Comparison of ENCODE assay signal across 19 cellular contexts in the genomic region with DNA sequence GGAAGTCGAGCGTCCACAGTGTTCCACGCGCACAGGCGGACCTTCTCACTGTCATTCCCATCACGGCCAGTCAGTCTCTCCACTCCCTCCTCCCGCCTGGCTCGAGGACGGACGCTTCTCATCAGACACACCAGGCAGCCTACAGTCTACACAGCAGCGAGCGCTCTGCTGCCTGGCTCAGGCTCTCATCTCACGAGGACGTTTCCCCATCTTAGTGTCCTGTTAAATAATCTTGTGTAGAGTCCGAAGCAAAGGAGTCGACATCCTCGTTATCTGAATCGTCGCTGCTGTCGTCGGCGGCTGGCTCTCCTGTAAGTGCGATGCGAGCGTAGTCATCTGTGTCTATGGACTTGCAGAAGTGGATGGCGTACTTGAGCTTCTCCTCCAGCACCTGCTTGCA. TPM values are rescaled to one million over a fixed set of nuclear protein-coding genes. Genes with fewer than 3 reads are reported as not detected.
DNase-seq lines count a peak whose midpoint lies in the region; ATAC-seq and TF ChIP-seq lines count a peak whose summit lies in the region.
"Had no signal": no experiment of that assay in that cellular context is flagged by ENCODE, and none has a peak within 500 bp of the region (broad histone marks: within the 10 kb centered on the region; RNA-seq: fewer than 3 reads in every experiment).

No MANE protein-coding gene starts in this region.

- no peak for ATAC-seq in activated CD8-positive, alpha-beta memory T cell treated with anti-CD3 and anti-CD28 coated beads, Interleukin-2, amount 10 ng/mL, durations not matched to agents 7 days and 5 days
- no peak for ATAC-seq in sciatic nerve

- no peaks in the 10 kb centered on the region for H3K9me3 Mint-ChIP-seq in activated CD8-positive, alpha-beta memory T cell treated with anti-CD3 and anti-CD28 coated beads, Interleukin-2, amount 10 ng/mL, durations not matched to agents 7 days and 5 days (ENCODE audit: low read depth)
- H3K9me3 Mint-ChIP-seq in endodermal cell = no peaks in the 10 kb centered on the region
- H3K9me3 Mint-ChIP-seq: CD8-positive, alpha-beta memory T cell had no signal

- H3K4me3 ChIP-seq in OCI-LY7 (ENCODE audit: low read depth, low read length, poor library complexity, severe bottlenecking) (no peak overlapping the region), endodermal cell (ENCODE audit: low read length) (no peak overlapping the region)
- H3K4me3 ChIP-seq: BLaER1, GM23248 had no signal

- no peaks in the 10 kb centered on the region for H3K9me3 ChIP-seq in OCI-LY7 (ENCODE audit: low read length)
- no peaks in the 10 kb centered on the region for H3K9me3 ChIP-seq in endodermal cell (ENCODE audit: control insufficient read depth, low read length)
- H3K9me3 ChIP-seq: BLaER1 had no signal

- TSS peak; percentile 92 for BruUV-seq in OCI-LY7 (replicated peaks; lab: Mats Ljungman, UMichigan)

- H3K27me3 Mint-ChIP-seq in activated CD8-positive, alpha-beta memory T cell treated with anti-CD3 and anti-CD28 coated beads, Interleukin-2, amount 10 ng/mL, durations not matched to agents 7 days and 5 days = peaks cover 9% of the 10 kb centered on the region
- H3K27me3 Mint-ChIP-seq in endodermal cell (ENCODE audit: insufficient read depth) = peaks cover 13% of the 10 kb centered on the region

- CTCF ChIA-PET in activated CD8-positive, alpha-beta memory T cell treated with anti-CD3 and anti-CD28 coated beads, Interleukin-2, amount 10 ng/mL, durations not matched to agents 7 days and 5 days (lab: Charles Lee) = interaction anchor here (2.1 kb wide), 1 partner anchor 10 kb away, joined by 4 read pairs; no protein-coding TSS in a partner anchor
- CTCF ChIA-PET in OCI-LY7 (lab: Charles Lee; ENCODE audit: unreplicated experiment) = no interaction called here

- no peak overlapping the region for H3K27ac Mint-ChIP-seq in activated CD8-positive, alpha-beta memory T cell treated with anti-CD3 and anti-CD28 coated beads, Interleukin-2, amount 10 ng/mL, durations not matched to agents 7 days and 5 days
- no peak overlapping the region for H3K27ac Mint-ChIP-seq in endodermal cell
- H3K27ac Mint-ChIP-seq: CD8-positive, alpha-beta memory T cell had no signal

- H3K27ac ChIP-seq in OCI-LY7 (ENCODE audit: low read depth, low read length, poor library complexity, severe bottlenecking) = no peak overlapping the region
- H3K27ac ChIP-seq in endodermal cell (ENCODE audit: low read depth, low read length) = no peak overlapping the region
- H3K27ac ChIP-seq: BLaER1, GM23248 had no signal

- no peaks in the 10 kb centered on the region for H3K79me2 ChIP-seq in OCI-LY7 (ENCODE audit: insufficient read depth, low read depth, low read length)

- H3K4me3 Mint-ChIP-seq in activated CD8-positive, alpha-beta memory T cell treated with anti-CD3 and anti-CD28 coated beads, Interleukin-2, amount 10 ng/mL, durations not matched to agents 7 days and 5 days = no peak overlapping the region
- H3K4me3 Mint-ChIP-seq in endodermal cell = no peak overlapping the region
- H3K4me3 Mint-ChIP-seq: CD8-positive, alpha-beta memory T cell had no signal

- no peak overlapping the region for H2AFZ ChIP-seq in OCI-LY7 (ENCODE audit: low read length)
- H2AFZ ChIP-seq: GM23248 had no signal

- intact Hi-C loops in OCI-LY7 (cut with micrococcal nuclease; ENCODE audit: unreplicated experiment) = no loop called here
- intact Hi-C loops in sciatic nerve (cut with DNase I) = no loop called here

- no peaks in the 10 kb centered on the region for H3K9me2 ChIP-seq in OCI-LY7 (ENCODE audit: insufficient read depth, low read length)

- H3K9ac ChIP-seq in endodermal cell (ENCODE audit: extremely low read depth, low read length, poor library complexity, severe bottlenecking) = no peak overlapping the region
- H3K9ac ChIP-seq: BLaER1, GM23248 had no signal

- peaks cover 5% of the 10 kb centered on the region for H3K4me1 Mint-ChIP-seq in activated CD8-positive, alpha-beta memory T cell treated with anti-CD3 and anti-CD28 coated beads, Interleukin-2, amount 10 ng/mL, durations not matched to agents 7 days and 5 days
- peaks cover 2% of the 10 kb centered on the region for H3K4me1 Mint-ChIP-seq in endodermal cell

- no peak overlapping the region for H3K4me2 ChIP-seq in OCI-LY7 (ENCODE audit: low read length)
- H3K4me2 ChIP-seq: BLaER1 had no signal

- no peak for TF ChIP-seq CTCF in OCI-LY7 (conservative IDR thresholded peaks at IDR 0.05; ENCODE audit: low read length)
- no peak for TF ChIP-seq CTCF in endodermal cell (conservative IDR thresholded peaks at IDR 0.05)

- peaks cover 8% of the 10 kb centered on the region for H3K36me3 Mint-ChIP-seq in activated CD8-positive, alpha-beta memory T cell treated with anti-CD3 and anti-CD28 coated beads, Interleukin-2, amount 10 ng/mL, durations not matched to agents 7 days and 5 days
- H3K36me3 Mint-ChIP-seq in endodermal cell (ENCODE audit: low read depth) = peaks cover 48% of the 10 kb centered on the region

- H3K27me3 ChIP-seq in endodermal cell (ENCODE audit: control insufficient read depth, insufficient read depth, low read length, poor library complexity, severe bottlenecking) = peaks cover 16% of the 10 kb centered on the region

- H4K20me1 ChIP-seq in OCI-LY7 (ENCODE audit: insufficient read depth, low read length) = no peaks in the 10 kb centered on the region

- 91 to 97% methylated on average over 14 to 26 of the region's 26 CpGs for WGBS in endodermal cell (ENCODE audit: insufficient coverage in 1 of 2, insufficient read length in 1 of 2), 2 experiments

- H3K36me3 ChIP-seq in OCI-LY7 (ENCODE audit: insufficient read depth, low read length) = peaks cover 50% of the 10 kb centered on the region
- peaks cover 62% of the 10 kb centered on the region for H3K36me3 ChIP-seq in endodermal cell (ENCODE audit: control insufficient read depth, insufficient read depth, low read length)

- H3K4me1 ChIP-seq in OCI-LY7 (ENCODE audit: insufficient read depth, low read length, poor library complexity, severe bottlenecking) (no peaks in the 10 kb centered on the region), endodermal cell (ENCODE audit: control insufficient read depth, insufficient read depth, low read length) (no peaks in the 10 kb centered on the region)

- peak; percentile 28 for DNase-seq in activated CD8-positive, alpha-beta memory T cell treated with anti-CD3 and anti-CD28 coated beads for 24 hours
- DNase-seq in activated CD8-positive, alpha-beta memory T cell treated with anti-CD3 and anti-CD28 coated beads, Interleukin-2, amount 10 ng/mL, durations not matched to agents 7 days and 5 days = no peak
- DNase-seq in OCI-LY7 (ENCODE audit: low spot score) (no peak), endodermal cell (peak; percentile 39), sciatic nerve (ENCODE audit: low spot score) (peak; percentile 42), NOMO-1 (lab: John Stamatoyannopoulos, UW; ENCODE audit: unreplicated experiment in 2 of 2) (no peak), amniotic stem cell (lab: John Stamatoyannopoulos, UW) (no peak)
- no peak for DNase-seq in stimulated activated CD8-positive, alpha-beta memory T cell treated with anti-CD3 and anti-CD28 coated beads, Interleukin-4, amount 100 ng/mL, for 48 hours
- DNase-seq: CD8-positive, alpha-beta memory T cell; GDM1; GM23248; NCI-H1436; NCI-H2029; NCI-H2171 treated with DMSO at 0.1 percent for 48 hours; NCI-H446 treated with DMSO at 0.1 percent for 48 hours; NCI-H82; SHP77 treated with DMSO at 0.1 percent for 48 hours had no signal

- POLR2A ChIA-PET in OCI-LY7 (lab: Charles Lee) = no interaction called here

RNA-seq across cellular contexts. Expression of a gene that starts 12.4 kb away (rescaled TPM):
- total RNA-seq in activated CD8-positive, alpha-beta memory T cell treated with anti-CD3 and anti-CD28 coated beads, Interleukin-2, amount 10 ng/mL, durations not matched to agents 7 days and 5 days = not detected
- total RNA-seq in OCI-LY7 (2014; rRNA removed; shearing (Covaris generic)) = not detected in 2 replicates
- total RNA-seq in OCI-LY7 (2022) (not detected in 2 replicates), endodermal cell (under 1 TPM; 0.29 to 0.84 TPM), sciatic nerve (0.98 TPM)
- polyA plus RNA-seq in endodermal cell (2013, experiment 1 of 2) = 1.1 TPM
- polyA plus RNA-seq in endodermal cell (2013, experiment 2 of 2) = 0.79 TPM
- total RNA-seq: A172; CD8-positive, alpha-beta memory T cell; GM23248 had no signal
- polyA plus RNA-seq: CD8-positive, alpha-beta memory T cell; GM23248 had no signal

Comparison
In these comparisons a context has a peak if more than half of its experiments do, and no peak if none do; other contexts are left out.
1. DNase-seq: peak in activated CD8-positive, alpha-beta memory T cell treated with anti-CD3 and anti-CD28 coated beads for 24 hours (single experiment), endodermal cell (single experiment) and sciatic nerve (single experiment); none in activated CD8-positive, alpha-beta memory T cell treated with anti-CD3 and anti-CD28 coated beads, Interleukin-2, amount 10 ng/mL, durations not matched to agents 7 days and 5 days (single experiment), OCI-LY7 (single experiment), NOMO-1 (0 of 2), amniotic stem cell (single experiment) and stimulated activated CD8-positive, alpha-beta memory T cell treated with anti-CD3 and anti-CD28 coated beads, Interleukin-4, amount 100 ng/mL, for 48 hours (single experiment).